ENCODE assay signal across 26 cellular contexts in genomic region chr7:74155810-74156395, GRCh38.
"Had no signal": no experiment of that assay in that cellular context is flagged by ENCODE, and none has a peak within 500 bp of the region (broad histone marks: within the 10 kb centered on the region; RNA-seq: fewer than 3 reads in every experiment).

No MANE protein-coding gene starts in this region.

- H3K36me3 Mint-ChIP-seq: immature natural killer cell; naive thymus-derived CD4-positive, alpha-beta T cell; natural killer cell treated with Interleukin-12 subunit alpha and Interleukin-12 subunit beta and Interleukin-15 and Interleukin-18, amount 100 ng/mL, for 72 hours; stimulated activated memory B cell treated with anti-CD40 and anti-IgM and Interleukin-4, amounts not matched to agents 10 μg/mL and 1 μg/mL and 100 μg/mL, for 72 hours had no signal

- H3K36me3 ChIP-seq: left lung, ovary, sigmoid colon, tibial nerve, upper lobe of left lung, vagina had no signal

- H3K9me3 ChIP-seq: left lung, mucosa of descending colon, ovary, sigmoid colon, tibial nerve, upper lobe of left lung, vagina had no signal

- H3K27me3 Mint-ChIP-seq: naive thymus-derived CD4-positive, alpha-beta T cell; natural killer cell treated with Interleukin-12 subunit alpha and Interleukin-12 subunit beta and Interleukin-15 and Interleukin-18, amount 100 ng/mL, for 72 hours; progenitor cell of endocrine pancreas; stimulated activated naive CD8-positive, alpha-beta T cell treated with anti-CD3 and anti-CD28 coated beads, Interleukin-15, amount 100 ng/mL, for 72 hours had no signal

- ATAC-seq: left colon; left lung; mucosa of descending colon; naive thymus-derived CD4-positive, alpha-beta T cell; natural killer cell treated with Interleukin-12 subunit alpha and Interleukin-12 subunit beta and Interleukin-15 and Interleukin-18, amount 100 ng/mL, for 72 hours; right cardiac atrium; stimulated activated memory B cell treated with anti-CD40 and anti-IgM and Interleukin-4, amounts not matched to agents 10 μg/mL and 1 μg/mL and 100 μg/mL, for 72 hours; stimulated activated naive CD8-positive, alpha-beta T cell treated with anti-CD3 and anti-CD28 coated beads, Interleukin-15, amount 100 ng/mL, for 72 hours had no signal

- DNase-seq: hypothalamus; immature natural killer cell; kidney; left colon; left lung; midbrain; mucosa of descending colon; naive thymus-derived CD4-positive, alpha-beta T cell; ovary; right cardiac atrium; sigmoid colon; small intestine; stimulated activated CD4-positive, alpha-beta T cell treated with anti-CD3 and anti-CD28 coated beads, Interleukin-1b, Interleukin-23, amount 100 ng/mL, for 48 hours; stimulated activated CD4-positive, alpha-beta T cell treated with anti-CD3 and anti-CD28 coated beads, Interleukin-2, amount 100 ng/mL, for 48 hours; stimulated activated CD4-positive, alpha-beta T cell treated with anti-CD3 and anti-CD28 coated beads, Interleukin-4, amount 100 ng/mL, for 4 hours; stimulated activated CD8-positive, alpha-beta memory T cell treated with anti-CD3 and anti-CD28 coated beads, Interleukin-4, amount 100 ng/mL, for 48 hours; stimulated activated naive CD4-positive, alpha-beta T cell treated with Interleukin-2 at 50 U/mL for 16 hours; stimulated activated naive CD8-positive, alpha-beta T cell treated with anti-CD3 and anti-CD28 coated beads, Interleukin-15, amount 100 ng/mL, for 72 hours; substantia nigra; upper lobe of left lung had no signal

- H3K4me3 ChIP-seq: left lung, lung, mucosa of descending colon, ovary, sigmoid colon, tibial nerve, upper lobe of left lung, vagina had no signal

- H3K4me3 Mint-ChIP-seq: immature natural killer cell; naive thymus-derived CD4-positive, alpha-beta T cell; natural killer cell treated with Interleukin-12 subunit alpha and Interleukin-12 subunit beta and Interleukin-15 and Interleukin-18, amount 100 ng/mL, for 72 hours; stimulated activated memory B cell treated with anti-CD40 and anti-IgM and Interleukin-4, amounts not matched to agents 10 μg/mL and 1 μg/mL and 100 μg/mL, for 72 hours; stimulated activated naive CD8-positive, alpha-beta T cell treated with anti-CD3 and anti-CD28 coated beads, Interleukin-15, amount 100 ng/mL, for 72 hours had no signal

- H3K27ac Mint-ChIP-seq: naive thymus-derived CD4-positive, alpha-beta T cell; natural killer cell treated with Interleukin-12 subunit alpha and Interleukin-12 subunit beta and Interleukin-15 and Interleukin-18, amount 100 ng/mL, for 72 hours; progenitor cell of endocrine pancreas; stimulated activated memory B cell treated with anti-CD40 and anti-IgM and Interleukin-4, amounts not matched to agents 10 μg/mL and 1 μg/mL and 100 μg/mL, for 72 hours had no signal

- H3K9me3 Mint-ChIP-seq: immature natural killer cell; naive thymus-derived CD4-positive, alpha-beta T cell; natural killer cell treated with Interleukin-12 subunit alpha and Interleukin-12 subunit beta and Interleukin-15 and Interleukin-18, amount 100 ng/mL, for 72 hours; stimulated activated memory B cell treated with anti-CD40 and anti-IgM and Interleukin-4, amounts not matched to agents 10 μg/mL and 1 μg/mL and 100 μg/mL, for 72 hours; stimulated activated naive CD8-positive, alpha-beta T cell treated with anti-CD3 and anti-CD28 coated beads, Interleukin-15, amount 100 ng/mL, for 72 hours had no signal

- H3K4me1 Mint-ChIP-seq: immature natural killer cell; naive thymus-derived CD4-positive, alpha-beta T cell; stimulated activated naive CD8-positive, alpha-beta T cell treated with anti-CD3 and anti-CD28 coated beads, Interleukin-15, amount 100 ng/mL, for 72 hours had no signal

- H3K27ac ChIP-seq: left lung, ovary, sigmoid colon, tibial nerve, upper lobe of left lung, vagina had no signal

- H3K4me1 ChIP-seq: left lung, sigmoid colon, tibial nerve, upper lobe of left lung, vagina had no signal

- H3K27me3 ChIP-seq: left lung, ovary, sigmoid colon, tibial nerve, upper lobe of left lung, vagina had no signal
